ENCODE assay signal across 1 cellular context in genomic region chr1:157377216-157377821, GRCh38.
TF ChIP-seq lines count a peak whose summit lies in the region.

No MANE protein-coding gene starts in this region.

TF ChIP-seq in GM23338, 12 proteins besides CTCF, POLR2A, EP300 and RAD21 (continued from another document):
- TF ChIP-seq STAT1 (IDR thresholded peaks at IDR 0.05; ENCODE audit: unreplicated experiment): no peak
- no peak for TF ChIP-seq EZH2phosphoT487 (IDR thresholded peaks at IDR 0.05; ENCODE audit: unreplicated experiment)
